ENCODE assay signal across 1 cellular context in genomic region chr17:42608692-42609181, GRCh38.
TF ChIP-seq lines count a peak whose summit lies in the region.

No MANE protein-coding gene starts in this region.

TF ChIP-seq in HepG2, 621 proteins besides CTCF, POLR2A, EP300 and RAD21 (continued from another document):
- TF ChIP-seq ZBTB39 (CRISPR knock-in tag; IDR thresholded peaks at IDR 0.05) (peak; percentile 47; the same call in 1 of the 2 replicates), GABPB1 (CRISPR knock-in tag; IDR thresholded peaks at IDR 0.05) (no peak), LCORL (IDR thresholded peaks at IDR 0.05) (no peak), LCORL (CRISPR knock-in tag; IDR thresholded peaks at IDR 0.05) (peak; percentile 51; the same call in 1 of the 2 replicates), ZNF747 (CRISPR knock-in tag; IDR thresholded peaks at IDR 0.05; ENCODE audit: borderline replicate concordance) (0 out of 2 replicates have a peak, but pooled peaks have one; percentile 14), ZNF616 (CRISPR knock-in tag; IDR thresholded peaks at IDR 0.05; ENCODE audit: low read depth) (peak; percentile 29; the same call in 1 of the 2 replicates), ZNF354B (CRISPR knock-in tag; IDR thresholded peaks at IDR 0.05) (0 out of 2 replicates have a peak, but pooled peaks have one; percentile 18), PTBP1 (IDR thresholded peaks at IDR 0.05; ENCODE audit: low read depth, low read length, poor library complexity, severe bottlenecking) (peak; percentile 8), CSRNP1 (CRISPR knock-in tag; IDR thresholded peaks at IDR 0.05) (0 out of 2 replicates have a peak, but pooled peaks have one; percentile 9), ZNF639 (CRISPR knock-in tag; conservative IDR thresholded peaks at IDR 0.05) (0 out of 2 replicates have a peak, but pooled peaks have one; percentile 42), FUBP1 (CRISPR knock-in tag; IDR thresholded peaks at IDR 0.05; ENCODE audit: borderline replicate concordance) (0 out of 2 replicates have a peak, but pooled peaks have one; percentile 76), SNAPC2 (CRISPR knock-in tag; IDR thresholded peaks at IDR 0.05) (0 out of 2 replicates have a peak, but pooled peaks have one; percentile 49), WIZ (CRISPR knock-in tag; IDR thresholded peaks at IDR 0.05) (0 out of 2 replicates have a peak, but pooled peaks have one; percentile 22), ARID2 (CRISPR knock-in tag; IDR thresholded peaks at IDR 0.05; ENCODE audit: borderline replicate concordance) (0 out of 2 replicates have a peak, but pooled peaks have one; percentile 79), ZNF414 (CRISPR knock-in tag; IDR thresholded peaks at IDR 0.05) (0 out of 2 replicates have a peak, but pooled peaks have one; percentile 24), ZNF674 (CRISPR knock-in tag; IDR thresholded peaks at IDR 0.05; ENCODE audit: low read depth) (no peak), HNRNPUL1 (IDR thresholded peaks at IDR 0.05; ENCODE audit: low read depth, low read length) (no peak)
TF ChIP-seq in HepG2: peak in this region for 42.
